Comparison of ENCODE assay signal across 9 cellular contexts in the genomic region with DNA sequence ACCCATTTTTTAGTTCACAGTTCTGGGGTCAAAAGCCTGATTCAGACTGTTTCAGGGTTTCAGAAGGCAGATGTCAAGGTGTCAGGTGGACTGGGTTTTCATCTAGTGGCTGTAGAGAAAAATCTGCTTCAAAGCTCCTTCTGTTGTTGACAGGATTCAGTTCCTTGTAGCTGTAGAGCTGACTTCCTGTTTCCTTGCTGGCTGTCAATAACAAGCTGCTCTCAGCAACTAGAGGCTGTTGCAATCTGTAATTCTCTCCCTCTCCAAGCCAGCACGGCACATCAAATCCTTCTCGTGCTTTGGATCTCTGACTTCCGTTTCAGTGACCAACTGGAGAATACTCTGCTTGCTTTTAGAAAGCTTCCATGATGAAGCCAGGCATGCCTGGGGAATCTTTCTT.
DNase-seq lines count a peak whose midpoint lies in the region; ATAC-seq, FAIRE-seq and TF ChIP-seq lines count a peak whose summit lies in the region.
"Had no signal": no experiment of that assay in that cellular context is flagged by ENCODE, and none has a peak within 500 bp of the region (broad histone marks: within the 10 kb centered on the region; RNA-seq: fewer than 3 reads in every experiment).

No MANE protein-coding gene starts in this region.

- no TSS peak for BruUV-seq in GM12878 (replicated peaks; lab: Mats Ljungman, UMichigan)

- H3K27me3 ChIP-seq in GM12878 (replicated peaks in 1 of 2; ENCODE audit: control insufficient read depth in 2 of 2, insufficient read depth in 2 of 2, low read length in 1 of 2) (no peaks in the 10 kb centered on the region), SK-N-SH (ENCODE audit: insufficient read depth) (no peaks in the 10 kb centered on the region)
- H3K27me3 ChIP-seq: neutrophil had no signal

- H3K4me3 ChIP-seq in GM12878, result no peak overlapping the region
- H3K4me3 ChIP-seq in SK-N-SH (ENCODE audit: low read depth in 2 of 2, low read length in 1 of 2), result no peak overlapping the region

- no peaks in the 10 kb centered on the region for H3K79me2 ChIP-seq in GM12878 (ENCODE audit: control insufficient read depth, insufficient read depth, low read length)
- H3K79me2 ChIP-seq in SK-N-SH (ENCODE audit: insufficient read depth), result no peaks in the 10 kb centered on the region

- intact Hi-C loops in GM12878 (cut with micrococcal nuclease; ENCODE audit: unreplicated experiment) (no loop called here), posterior cingulate gyrus (cut with DNase I) (no loop called here)

- H2AFZ ChIP-seq in GM12878 (ENCODE audit: control insufficient read depth, low read depth, low read length) (peak overlapping the region; percentile 59), SK-N-SH (ENCODE audit: low read depth) (no peak overlapping the region)

- no peak overlapping the region for H3K27ac ChIP-seq in GM12878 (ENCODE audit: control insufficient read depth, insufficient read depth)
- no peak overlapping the region for H3K27ac ChIP-seq in SK-N-SH (ENCODE audit: low read depth in 2 of 2, low read length in 1 of 2)
- H3K27ac ChIP-seq: neutrophil had no signal

- no peak for TF ChIP-seq POLR2A in GM12878 (IDR thresholded peaks at IDR 0.05; ENCODE audit: low read depth, low read length)

- H3K4me2 ChIP-seq in GM12878 (ENCODE audit: control insufficient read depth, insufficient read depth), result no peak overlapping the region
- no peak overlapping the region for H3K4me2 ChIP-seq in SK-N-SH

- CTCF ChIA-PET in GM12878 (lab: Yijun Ruan, JAX), result no interaction called here
- CTCF ChIA-PET in SK-N-SH (lab: Yijun Ruan, JAX), result interaction anchor here (0.5 to 1.0 kb wide), 2 partner anchors 25 to 235 kb away, joined by 3 read pairs; no protein-coding TSS in a partner anchor

- TF ChIP-seq EP300 in GM12878 (IDR thresholded peaks at IDR 0.05; ENCODE audit: borderline replicate concordance in 1 of 2, control insufficient read depth in 1 of 2, low read depth in 2 of 2, low read length in 2 of 2) (no peak), SK-N-SH (IDR thresholded peaks at IDR 0.05; ENCODE audit: borderline replicate concordance in 1 of 2, low read depth in 1 of 2, low read length in 1 of 2) (no peak)

- 21% methylated on average over 3 of the region's 3 CpGs for WGBS in GM12878 (ENCODE audit: insufficient coverage, insufficient replicate concordance, low lambda C conversion rate, missing lambda C conversion rate)
- WGBS in SK-N-SH (ENCODE audit: low lambda C conversion rate), result 84% methylated on average over 3 of the region's 3 CpGs

- SMC1A ChIA-PET in GM12878 (lab: Charles Lee; ENCODE audit: uncharacterized antibody, unreplicated experiment), result interaction anchor here (1.2 kb wide), 1 partner anchor 249 kb away, joined by 3 read pairs; no protein-coding TSS in a partner anchor

- POLR2A ChIA-PET in GM12878 (lab: Charles Lee), result no interaction called here
- POLR2A ChIA-PET in SK-N-SH (lab: Yijun Ruan, JAX), result no interaction called here

- no peaks in the 10 kb centered on the region for H3K9me3 ChIP-seq in GM12878 (replicated peaks; ENCODE audit: control insufficient read depth, insufficient read depth, low read length)
- no peaks in the 10 kb centered on the region; the same call in 1 of the 2 replicates for H3K9me3 ChIP-seq in SK-N-SH
- H3K9me3 ChIP-seq: neutrophil had no signal

- H3K9me2 ChIP-seq in SK-N-SH, result no peaks in the 10 kb centered on the region

- H3F3A ChIP-seq in SK-N-SH (replicated peaks; ENCODE audit: insufficient read depth), result no peaks in the 10 kb centered on the region

- H3K36me3 ChIP-seq in GM12878 (ENCODE audit: control insufficient read depth in 2 of 2, insufficient read depth in 2 of 2, low read length in 1 of 2) (no peaks in the 10 kb centered on the region), SK-N-SH (replicated peaks in 1 of 2; ENCODE audit: control insufficient read depth in 1 of 2, insufficient read depth in 2 of 2, low read length in 1 of 2) (no peaks in the 10 kb centered on the region)
- H3K36me3 ChIP-seq: neutrophil had no signal

- H3K4me1 ChIP-seq in GM12878 (ENCODE audit: control insufficient read depth, insufficient read depth, low read length), result no peaks in the 10 kb centered on the region
- no peaks in the 10 kb centered on the region; a peak in 2 of 4 replicates for H3K4me1 ChIP-seq in SK-N-SH (ENCODE audit: control insufficient read depth in 1 of 2, insufficient read depth in 2 of 2, low read depth in 1 of 2, low read length in 1 of 2)

- H4K20me1 ChIP-seq in GM12878 (ENCODE audit: control insufficient read depth, insufficient read depth), result no peaks in the 10 kb centered on the region
- H4K20me1 ChIP-seq in SK-N-SH (ENCODE audit: insufficient read depth), result no peaks in the 10 kb centered on the region

- DNase-seq in COLO829 (ENCODE audit: low spot score), result peak; percentile 3
- peak; percentile 5 for DNase-seq in GM12878 (ENCODE audit: low read depth, low spot score)
- no peak for DNase-seq in posterior cingulate gyrus
- DNase-seq in D721Med (ENCODE audit: insufficient read length, low spot score), result no peak
- no peak for DNase-seq in SK-N-SH
- DNase-seq in activated CD4-positive, CD25-positive, alpha-beta regulatory T cell treated with anti-CD3 and anti-CD28 coated beads, Interleukin-2, amount 50 U/mL, for 72 hours, result no peak

- TF ChIP-seq RAD21 in GM12878 (IDR thresholded peaks at IDR 0.05; ENCODE audit: insufficient read depth, low read depth, low read length) (no peak), SK-N-SH (IDR thresholded peaks at IDR 0.05; ENCODE audit: low read length) (no peak)

- H3K9ac ChIP-seq in GM12878 (ENCODE audit: control insufficient read depth, insufficient read depth, low read length) (no peak overlapping the region), SK-N-SH (no peak overlapping the region)

- FAIRE-seq in GM12878 (lab: Jason Lieb, UNC), result peak; percentile 68
- FAIRE-seq in D721Med (lab: Jason Lieb, UNC), result no peak

- in situ Hi-C loops in GM12878 (cut with MboI), result no loop called here

- TF ChIP-seq CTCF in GM12878 (IDR thresholded peaks at IDR 0.05 in 2 of 3, conservative IDR thresholded peaks at IDR 0.05 in 1 of 3; ENCODE audit: control insufficient read depth in 2 of 3, extremely low read depth in 1 of 3, insufficient read depth in 1 of 3, low read depth in 3 of 3, low read length in 3 of 3) (no peak), D721Med (IDR thresholded peaks at IDR 0.05; ENCODE audit: insufficient read depth, missing control alignments) (no peak), SK-N-SH (IDR thresholded peaks at IDR 0.05) (no peak)

- ATAC-seq in GM19351 (IDR thresholded peaks at IDR 0.05; ENCODE audit: unreplicated experiment) (peak; percentile 90), HG03460 (IDR thresholded peaks at IDR 0.05; ENCODE audit: unreplicated experiment) (peak; percentile 80), GM12878 (peak; percentile 81)

- RAD21 ChIA-PET in GM12878 (lab: Charles Lee; ENCODE audit: unreplicated experiment), result no interaction called here

TF ChIP-seq in GM12878, 131 proteins besides CTCF, POLR2A, EP300 and RAD21 (continues in another document):
- TF ChIP-seq SIN3A (IDR thresholded peaks at IDR 0.05; ENCODE audit: low read depth, low read length), result no peak
- TF ChIP-seq SPI1 (IDR thresholded peaks at IDR 0.05; ENCODE audit: borderline replicate concordance, insufficient read depth, low read depth, low read length), result peak; percentile 68; the same call in 1 of the 2 replicates

TF ChIP-seq in SK-N-SH, 30 proteins besides CTCF, POLR2A, EP300 and RAD21:
- TF ChIP-seq TEAD4 (IDR thresholded peaks at IDR 0.05; ENCODE audit: borderline replicate concordance, insufficient read depth) (no peak), TAF1 (IDR thresholded peaks at IDR 0.05; ENCODE audit: borderline replicate concordance, low read depth, low read length) (no peak), FOXJ3 (CRISPR knock-in tag; IDR thresholded peaks at IDR 0.05) (no peak), MAX (IDR thresholded peaks at IDR 0.05; ENCODE audit: low read depth) (no peak), GATA2 (CRISPR knock-in tag; IDR thresholded peaks at IDR 0.05) (no peak), SIN3A (IDR thresholded peaks at IDR 0.05; ENCODE audit: borderline replicate concordance, low read depth, low read length) (no peak), RFX5 (IDR thresholded peaks at IDR 0.05; ENCODE audit: low read length) (no peak), RXRA (IDR thresholded peaks at IDR 0.05; ENCODE audit: borderline replicate concordance, low read depth) (no peak), SMC3 (IDR thresholded peaks at IDR 0.05; ENCODE audit: low read depth, low read length) (no peak), CHD2 (IDR thresholded peaks at IDR 0.05; ENCODE audit: low read length, partially characterized antibody) (no peak), FOSL2 (IDR thresholded peaks at IDR 0.05; ENCODE audit: borderline replicate concordance, low read depth) (no peak), MXI1 (IDR thresholded peaks at IDR 0.05; ENCODE audit: low read depth, low read length) (no peak), FOXM1 (IDR thresholded peaks at IDR 0.05; ENCODE audit: low read depth) (no peak), TCF12 (IDR thresholded peaks at IDR 0.05) (no peak)
- TF ChIP-seq, protein P1, sequence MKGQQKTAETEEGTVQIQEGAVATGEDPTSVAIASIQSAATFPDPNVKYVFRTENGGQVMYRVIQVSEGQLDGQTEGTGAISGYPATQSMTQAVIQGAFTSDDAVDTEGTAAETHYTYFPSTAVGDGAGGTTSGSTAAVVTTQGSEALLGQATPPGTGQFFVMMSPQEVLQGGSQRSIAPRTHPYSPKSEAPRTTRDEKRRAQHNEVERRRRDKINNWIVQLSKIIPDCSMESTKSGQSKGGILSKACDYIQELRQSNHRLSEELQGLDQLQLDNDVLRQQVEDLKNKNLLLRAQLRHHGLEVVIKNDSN (IDR thresholded peaks at IDR 0.05; ENCODE audit: borderline replicate concordance, low read depth), result no peak

Comparison
In these comparisons a context has a peak if more than half of its experiments do, and no peak if none do; other contexts are left out.
1. DNase-seq: peak in COLO829 (single experiment) and GM12878 (single experiment); none in posterior cingulate gyrus (0 of 10), D721Med (single experiment), SK-N-SH (single experiment) and activated CD4-positive, CD25-positive, alpha-beta regulatory T cell treated with anti-CD3 and anti-CD28 coated beads, Interleukin-2, amount 50 U/mL, for 72 hours (single experiment).
2. Peak in every context shown above with its lines, with median percentiles within 50 percentile points of each other: ATAC-seq.